Comparison of ENCODE assay signal across 22 cellular contexts in genomic region chr2:59932341-59932740, GRCh38.
DNase-seq lines count a peak whose midpoint lies in the region; ATAC-seq and TF ChIP-seq lines count a peak whose summit lies in the region.
"Had no signal": no experiment of that assay in that cellular context is flagged by ENCODE, and none has a peak within 500 bp of the region (broad histone marks: within the 10 kb centered on the region; RNA-seq: fewer than 3 reads in every experiment).

No MANE protein-coding gene starts in this region.

- H3K9me3 ChIP-seq in PC-3 (ENCODE audit: low read length) = no peaks in the 10 kb centered on the region
- H3K9me3 ChIP-seq: heart left ventricle, lower lobe of right lung, transverse colon had no signal

- H3K9me2 ChIP-seq in GM23338 (ENCODE audit: insufficient read depth) (peaks cover 4% of the 10 kb centered on the region; the same call in 1 of the 2 replicates), PC-3 (replicated peaks; ENCODE audit: low read length) (no peaks in the 10 kb centered on the region)

- no peak overlapping the region for H3K27ac ChIP-seq in GM23338 (ENCODE audit: low read depth)
- no peak overlapping the region for H3K27ac ChIP-seq in PC-3 (ENCODE audit: low read length)
- no peak overlapping the region for H3K27ac ChIP-seq in foreskin keratinocyte
- H3K27ac ChIP-seq: C4-2B, heart left ventricle, lower lobe of right lung, transverse colon had no signal

- POLR2A ChIA-PET in PC-3 (lab: Charles Lee; ENCODE audit: unreplicated experiment) = no interaction called here

- H3K4me1 ChIP-seq in GM23338 (ENCODE audit: insufficient read depth) = no peaks in the 10 kb centered on the region
- H3K4me1 ChIP-seq in PC-3 (ENCODE audit: insufficient read depth, low read length) = no peaks in the 10 kb centered on the region
- H3K4me1 ChIP-seq in foreskin keratinocyte = no peaks in the 10 kb centered on the region
- H3K4me1 ChIP-seq: heart left ventricle, lower lobe of right lung, transverse colon had no signal

- H4K20me1 ChIP-seq in GM23338 (replicated peaks; ENCODE audit: insufficient read depth) (no peaks in the 10 kb centered on the region), PC-3 (ENCODE audit: low read length) (no peaks in the 10 kb centered on the region)

- peak; percentile 58 to 74 for TF ChIP-seq CTCF in GM23338 (conservative IDR thresholded peaks at IDR 0.05; ENCODE audit: low read depth in 2 of 2)
- no peak; the same call in 1 of the 2 replicates for TF ChIP-seq CTCF in PC-3 (conservative IDR thresholded peaks at IDR 0.05; ENCODE audit: low read depth, low read length)
- peak; percentile 35 for TF ChIP-seq CTCF in foreskin keratinocyte (conservative IDR thresholded peaks at IDR 0.05)

- no peaks in the 10 kb centered on the region for H3K36me3 Mint-ChIP-seq in GM23338 (ENCODE audit: low read depth)
- H3K36me3 Mint-ChIP-seq in activated CD4-positive, alpha-beta T cell treated with anti-CD3 and anti-CD28 coated beads, Interleukin-2, amount 10 ng/mL, durations not matched to agents 24 days and 14 days (ENCODE audit: low read depth) = no peaks in the 10 kb centered on the region

- intact Hi-C loops in PC-3 (cut with micrococcal nuclease) = no loop called here
- intact Hi-C loops in left ventricle myocardium superior (cut with micrococcal nuclease) = no loop called here
- intact Hi-C loops in activated CD4-positive, alpha-beta T cell treated with anti-CD3 and anti-CD28 coated beads, Interleukin-2, amount 10 ng/mL, durations not matched to agents 24 days and 14 days (cut with micrococcal nuclease) = no loop called here

- no peak overlapping the region; the same call in 1 of the 2 replicates for H3K27ac Mint-ChIP-seq in GM23338
- H3K27ac Mint-ChIP-seq in activated CD4-positive, alpha-beta T cell treated with anti-CD3 and anti-CD28 coated beads, Interleukin-2, amount 10 ng/mL, durations not matched to agents 24 days and 14 days = no peak overlapping the region
- H3K27ac Mint-ChIP-seq: activated CD4-positive, alpha-beta T cell treated with anti-CD3 and anti-CD28 coated beads for 36 hours; activated naive CD8-positive, alpha-beta T cell treated with anti-CD3 and anti-CD28 coated beads for 36 hours; activated T-helper 1 cell treated with anti-CD3 and anti-CD28 coated beads, Interleukin-12 subunit alpha, Interleukin-12 subunit beta, Interleukin-2, Interleukin-4 antibody, amounts not matched to agents 30 ng/mL and 10 ng/mL and 1 ng/mL, durations not matched to agents 14 hours and 24 hours and 36 hours; stimulated activated naive CD8-positive, alpha-beta T cell treated with anti-CD3 and anti-CD28 coated beads, Interleukin-15, amount 100 ng/mL, for 72 hours had no signal

- H3K4me3 ChIP-seq in GM23338 (no peak overlapping the region), PC-3 (ENCODE audit: low read length) (no peak overlapping the region)
- H3K4me3 ChIP-seq: heart left ventricle, lower lobe of right lung, transverse colon had no signal

- no peaks in the 10 kb centered on the region; the same call in 2 of the 3 replicates for H3K9me3 Mint-ChIP-seq in GM23338
- no peaks in the 10 kb centered on the region for H3K9me3 Mint-ChIP-seq in activated CD4-positive, alpha-beta T cell treated with anti-CD3 and anti-CD28 coated beads, Interleukin-2, amount 10 ng/mL, durations not matched to agents 24 days and 14 days
- H3K9me3 Mint-ChIP-seq: activated T-helper 1 cell treated with anti-CD3 and anti-CD28 coated beads, Interleukin-12 subunit alpha, Interleukin-12 subunit beta, Interleukin-2, Interleukin-4 antibody, amounts not matched to agents 30 ng/mL and 10 ng/mL and 1 ng/mL, durations not matched to agents 14 hours and 24 hours and 36 hours had no signal

- DNase-seq in COLO668 (lab: John Stamatoyannopoulos, UW; ENCODE audit: unreplicated experiment) (peak; percentile 7), GM23338 (ENCODE audit: low spot score) (peak; percentile 77), PC-3 (peak; percentile 6), foreskin keratinocyte (peak in 1 of 2 donors; percentile 7), left ventricle myocardium superior (no peak)
- DNase-seq in activated CD4-positive, alpha-beta T cell treated with anti-CD3 and anti-CD28 coated beads, Interleukin-2, amount 10 ng/mL, durations not matched to agents 24 days and 14 days = no peak
- DNase-seq: activated CD4-positive, alpha-beta T cell treated with anti-CD3 and anti-CD28 coated beads for 36 hours; activated naive CD8-positive, alpha-beta T cell treated with anti-CD3 and anti-CD28 coated beads for 36 hours; heart left ventricle; islet precursor cell; lower lobe of right lung; NCI-H1417 treated with DMSO at 0.1 percent for 48 hours; NCI-H226; stimulated activated CD4-positive, alpha-beta T cell treated with anti-CD3 and anti-CD28 coated beads, Interleukin-4, amount 100 ng/mL, for 1 hour; stimulated activated naive CD8-positive, alpha-beta T cell treated with anti-CD3 and anti-CD28 coated beads, Interleukin-15, amount 100 ng/mL, for 72 hours; transverse colon had no signal

- H3K4me2 ChIP-seq in GM23338 (no peak overlapping the region), PC-3 (ENCODE audit: low read length) (no peak overlapping the region)

- CTCF ChIA-PET in PC-3 (lab: Charles Lee) = no interaction called here

- peaks cover 1% of the 10 kb centered on the region for H3K27me3 Mint-ChIP-seq in GM23338 (ENCODE audit: insufficient read depth, low read depth, poor library complexity)
- H3K27me3 Mint-ChIP-seq in activated CD4-positive, alpha-beta T cell treated with anti-CD3 and anti-CD28 coated beads, Interleukin-2, amount 10 ng/mL, durations not matched to agents 24 days and 14 days = no peaks in the 10 kb centered on the region
- H3K27me3 Mint-ChIP-seq: activated CD4-positive, alpha-beta T cell treated with anti-CD3 and anti-CD28 coated beads for 36 hours; activated naive CD8-positive, alpha-beta T cell treated with anti-CD3 and anti-CD28 coated beads for 36 hours had no signal

- no peak overlapping the region for H3K4me3 Mint-ChIP-seq in GM23338
- H3K4me3 Mint-ChIP-seq in activated CD4-positive, alpha-beta T cell treated with anti-CD3 and anti-CD28 coated beads, Interleukin-2, amount 10 ng/mL, durations not matched to agents 24 days and 14 days = no peak overlapping the region
- H3K4me3 Mint-ChIP-seq: activated CD4-positive, alpha-beta T cell treated with anti-CD3 and anti-CD28 coated beads for 36 hours; activated naive CD8-positive, alpha-beta T cell treated with anti-CD3 and anti-CD28 coated beads for 36 hours; activated T-helper 1 cell treated with anti-CD3 and anti-CD28 coated beads, Interleukin-12 subunit alpha, Interleukin-12 subunit beta, Interleukin-2, Interleukin-4 antibody, amounts not matched to agents 30 ng/mL and 10 ng/mL and 1 ng/mL, durations not matched to agents 14 hours and 24 hours and 36 hours; stimulated activated naive CD8-positive, alpha-beta T cell treated with anti-CD3 and anti-CD28 coated beads, Interleukin-15, amount 100 ng/mL, for 72 hours had no signal

- ATAC-seq in GM23338 (peak; percentile 88), PC-3 (no peak), foreskin keratinocyte (no peak), left ventricle myocardium superior (no peak), GM18517 (IDR thresholded peaks at IDR 0.05; ENCODE audit: unreplicated experiment) (no peak), GM19397 (IDR thresholded peaks at IDR 0.05; ENCODE audit: unreplicated experiment) (no peak)
- ATAC-seq: activated CD4-positive, alpha-beta T cell treated with anti-CD3 and anti-CD28 coated beads for 36 hours; HCT116; heart left ventricle; lower lobe of right lung; Right ventricle myocardium inferior; stimulated activated naive CD8-positive, alpha-beta T cell treated with anti-CD3 and anti-CD28 coated beads, Interleukin-15, amount 100 ng/mL, for 72 hours had no signal

- no peaks in the 10 kb centered on the region for H3K79me2 ChIP-seq in GM23338 (replicated peaks; ENCODE audit: insufficient read depth)
- H3K79me2 ChIP-seq in PC-3 (ENCODE audit: low read length) = no peaks in the 10 kb centered on the region

- H2AFZ ChIP-seq in GM23338 (no peak overlapping the region), PC-3 (ENCODE audit: low read length) (no peak overlapping the region)

- no peak overlapping the region for H3K9ac ChIP-seq in PC-3 (ENCODE audit: low read length)

- H3F3A ChIP-seq in GM23338 (replicated peaks; ENCODE audit: low read depth) (no peaks in the 10 kb centered on the region), PC-3 (ENCODE audit: low read length, unreplicated experiment) (no peaks in the 10 kb centered on the region)

- H3K27me3 ChIP-seq in GM23338 (ENCODE audit: insufficient read depth) (no peaks in the 10 kb centered on the region), PC-3 (ENCODE audit: low read length) (no peaks in the 10 kb centered on the region), foreskin keratinocyte (no peaks in the 10 kb centered on the region)
- H3K27me3 ChIP-seq: heart left ventricle, transverse colon had no signal

- BruUV-seq in PC-3 (replicated peaks; lab: Mats Ljungman, UMichigan) = no TSS peak

- H3K4me1 Mint-ChIP-seq in GM23338 = peaks cover 5% of the 10 kb centered on the region
- H3K4me1 Mint-ChIP-seq in activated CD4-positive, alpha-beta T cell treated with anti-CD3 and anti-CD28 coated beads, Interleukin-2, amount 10 ng/mL, durations not matched to agents 24 days and 14 days = no peaks in the 10 kb centered on the region
- H3K4me1 Mint-ChIP-seq: activated CD4-positive, alpha-beta T cell treated with anti-CD3 and anti-CD28 coated beads for 36 hours had no signal

- H3K36me3 ChIP-seq in GM23338 (ENCODE audit: insufficient read depth) = no peaks in the 10 kb centered on the region
- no peaks in the 10 kb centered on the region for H3K36me3 ChIP-seq in PC-3 (ENCODE audit: low read depth, low read length)
- H3K36me3 ChIP-seq: heart left ventricle, lower lobe of right lung, transverse colon had no signal

TF ChIP-seq in GM23338, 12 proteins besides CTCF, POLR2A, EP300 and RAD21 (continues in another document):
- TF ChIP-seq ZNF331 (CRISPR knock-in tag; IDR thresholded peaks at IDR 0.05; ENCODE audit: low read depth) (no peak), JUNB (IDR thresholded peaks at IDR 0.05; ENCODE audit: unreplicated experiment) (no peak), ZNF114 (CRISPR knock-in tag; IDR thresholded peaks at IDR 0.05) (no peak)

Comparison
In these comparisons a context has a peak if more than half of its experiments do, and no peak if none do; other contexts are left out.
1. DNase-seq: peak in COLO668 (single experiment), GM23338 (single experiment) and PC-3 (single experiment); none in left ventricle myocardium superior (single experiment) and activated CD4-positive, alpha-beta T cell treated with anti-CD3 and anti-CD28 coated beads, Interleukin-2, amount 10 ng/mL, durations not matched to agents 24 days and 14 days (single experiment).